ENCODE assay signal across 1 cellular context in the genomic region with DNA sequence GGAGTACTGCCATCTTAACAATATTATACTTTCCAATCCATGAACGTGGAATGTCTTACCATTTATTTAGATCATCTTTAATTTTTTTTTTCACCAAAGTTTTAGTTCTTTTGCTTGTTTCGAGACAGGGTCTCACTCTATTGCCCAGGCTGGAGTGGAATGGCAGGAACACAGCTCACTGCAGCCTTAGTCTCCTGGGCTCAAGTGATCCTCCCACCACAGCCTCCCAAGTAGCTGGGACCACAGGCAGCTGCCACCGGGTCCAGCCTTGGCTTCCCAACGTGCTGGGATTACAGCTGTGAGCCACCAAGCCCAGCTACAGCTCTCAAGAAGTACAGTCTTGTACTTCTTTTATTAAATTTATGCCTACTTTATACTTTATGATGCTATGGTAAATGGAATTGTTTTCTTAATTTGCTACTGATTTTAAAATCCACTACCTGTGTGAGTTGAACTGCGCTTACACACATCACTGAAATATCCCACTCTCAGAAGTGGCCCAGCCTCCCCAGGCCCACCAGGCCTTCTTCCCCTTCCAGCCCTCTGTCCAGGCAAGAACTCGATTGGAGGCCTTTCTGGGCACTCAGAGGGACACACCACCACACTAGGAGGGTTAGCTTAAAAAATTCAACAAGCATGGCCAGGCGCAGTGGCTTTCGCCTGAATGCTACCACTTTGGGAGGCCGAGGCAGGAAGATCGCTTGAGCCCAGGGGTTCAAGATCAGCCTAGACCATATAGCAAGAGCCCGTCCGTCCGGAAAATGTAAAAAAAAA.
TF ChIP-seq lines count a peak whose summit lies in the region.

No MANE protein-coding gene starts in this region.

TF ChIP-seq in H1, 55 proteins besides CTCF, POLR2A, EP300 and RAD21:
- TF ChIP-seq, protein P1, sequence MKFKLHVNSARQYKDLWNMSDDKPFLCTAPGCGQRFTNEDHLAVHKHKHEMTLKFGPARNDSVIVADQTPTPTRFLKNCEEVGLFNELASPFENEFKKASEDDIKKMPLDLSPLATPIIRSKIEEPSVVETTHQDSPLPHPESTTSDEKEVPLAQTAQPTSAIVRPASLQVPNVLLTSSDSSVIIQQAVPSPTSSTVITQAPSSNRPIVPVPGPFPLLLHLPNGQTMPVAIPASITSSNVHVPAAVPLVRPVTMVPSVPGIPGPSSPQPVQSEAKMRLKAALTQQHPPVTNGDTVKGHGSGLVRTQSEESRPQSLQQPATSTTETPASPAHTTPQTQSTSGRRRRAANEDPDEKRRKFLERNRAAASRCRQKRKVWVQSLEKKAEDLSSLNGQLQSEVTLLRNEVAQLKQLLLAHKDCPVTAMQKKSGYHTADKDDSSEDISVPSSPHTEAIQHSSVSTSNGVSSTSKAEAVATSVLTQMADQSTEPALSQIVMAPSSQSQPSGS (IDR thresholded peaks at IDR 0.05; ENCODE audit: low read length) = no peak
- TF ChIP-seq KDM4A (IDR thresholded peaks at IDR 0.05; ENCODE audit: low read depth, low read length, severe bottlenecking) (no peak), POLR2AphosphoS5 (IDR thresholded peaks at IDR 0.05; ENCODE audit: low read depth, low read length) (0 out of 2 replicates have a peak, but pooled peaks have one; percentile 17), CREB1 (IDR thresholded peaks at IDR 0.05) (no peak), BRCA1 (IDR thresholded peaks at IDR 0.05; ENCODE audit: low read depth, low read length) (no peak), KDM1A (IDR thresholded peaks at IDR 0.05; ENCODE audit: borderline replicate concordance, low read length) (no peak), SRF (IDR thresholded peaks at IDR 0.05; ENCODE audit: low read depth, low read length) (no peak), HDAC6 (IDR thresholded peaks at IDR 0.05; ENCODE audit: low read depth, low read length) (no peak)
- TF ChIP-seq, protein P2, sequence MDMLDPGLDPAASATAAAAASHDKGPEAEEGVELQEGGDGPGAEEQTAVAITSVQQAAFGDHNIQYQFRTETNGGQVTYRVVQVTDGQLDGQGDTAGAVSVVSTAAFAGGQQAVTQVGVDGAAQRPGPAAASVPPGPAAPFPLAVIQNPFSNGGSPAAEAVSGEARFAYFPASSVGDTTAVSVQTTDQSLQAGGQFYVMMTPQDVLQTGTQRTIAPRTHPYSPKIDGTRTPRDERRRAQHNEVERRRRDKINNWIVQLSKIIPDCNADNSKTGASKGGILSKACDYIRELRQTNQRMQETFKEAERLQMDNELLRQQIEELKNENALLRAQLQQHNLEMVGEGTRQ (IDR thresholded peaks at IDR 0.05; ENCODE audit: low read length) = no peak
TF ChIP-seq in H1: peak in this region for 1.
